ENCODE assay signal across 8 cellular contexts in genomic region chr9:81737871-81738507, GRCh38. TPM values are rescaled to one million over a fixed set of nuclear protein-coding genes. Genes with fewer than 3 reads are reported as not detected.
DNase-seq lines count a peak whose midpoint lies in the region; ATAC-seq and TF ChIP-seq lines count a peak whose summit lies in the region.

No MANE protein-coding gene starts in this region.

- H3K14ac ChIP-seq in H9 (ENCODE audit: insufficient read depth, low read length) = no peak overlapping the region

- no peaks in the 10 kb centered on the region for H3K36me3 Mint-ChIP-seq in stimulated activated effector memory CD8-positive, alpha-beta T cell treated with anti-CD3 and anti-CD28 coated beads, Interleukin-12 subunit alpha, Interleukin-12 subunit beta, amount 100 ng/mL, for 72 hours
- no peaks in the 10 kb centered on the region; a peak in 2 of 7 replicates for H3K36me3 Mint-ChIP-seq in H9 (ENCODE audit: insufficient read depth in 1 of 3, low read depth in 3 of 3)
- H3K36me3 Mint-ChIP-seq in activated naive CD4-positive, alpha-beta T cell treated with anti-CD3 and anti-CD28 coated beads, Interleukin-2, amount 50 U/mL, for 72 hours = peaks cover 0 to 13% of the 10 kb centered on the region in 2 donors

- WGBS in H9 (ENCODE audit: extremely low coverage, insufficient read length, low lambda C conversion rate) = no CpG with 5 or more reads among the region's 6 CpGs

- peak; percentile 57 for DNase-seq in BE2C
- DNase-seq in adipocyte (ENCODE audit: low read depth) = peak; percentile 59
- peak; percentile 10 for DNase-seq in medulla oblongata (ENCODE audit: extremely low spot score)
- DNase-seq in stimulated activated effector memory CD8-positive, alpha-beta T cell treated with anti-CD3 and anti-CD28 coated beads, Interleukin-12 subunit alpha, Interleukin-12 subunit beta, amount 100 ng/mL, for 72 hours (ENCODE audit: low spot score in 2 of 2) = no peak
- DNase-seq in H9 = no peak
- DNase-seq in activated naive CD4-positive, alpha-beta T cell treated with anti-CD3 and anti-CD28 coated beads, Interleukin-2, amount 50 U/mL, for 72 hours (ENCODE audit: low spot score in 2 of 2) = no peak

- H3K27me3 Mint-ChIP-seq in H9 (ENCODE audit: low read depth) = no peaks in the 10 kb centered on the region; the same call in 1 of the 2 replicates

- no peak overlapping the region for H2AFZ ChIP-seq in H9 (ENCODE audit: low read length)

- no peak overlapping the region for H3K4me2 ChIP-seq in H9 (ENCODE audit: insufficient read depth, insufficient read length, low read length)

- no peak overlapping the region for H3T11ph ChIP-seq in H9 (ENCODE audit: low read length)

- no peaks in the 10 kb centered on the region for H3K36me3 ChIP-seq in BE2C
- no peaks in the 10 kb centered on the region for H3K36me3 ChIP-seq in adipocyte (ENCODE audit: control insufficient read depth, insufficient read depth, low read length, severe bottlenecking)

- H4K8ac ChIP-seq in H9 (replicated peaks; ENCODE audit: insufficient read length, low read depth, low read length) = no peak overlapping the region

- no peaks in the 10 kb centered on the region for H4K20me1 ChIP-seq in H9 (ENCODE audit: control insufficient read depth, insufficient read depth, insufficient read length)

- H2BK15ac ChIP-seq in H9 (ENCODE audit: low read depth, low read length) = no peak overlapping the region

- no peak overlapping the region for H3K4me3 ChIP-seq in BE2C (ENCODE audit: low read depth, low read length)
- H3K4me3 ChIP-seq in adipocyte (ENCODE audit: low read length) = peak overlapping the region; percentile 49

- no peak overlapping the region for H3K27ac Mint-ChIP-seq in stimulated activated effector memory CD8-positive, alpha-beta T cell treated with anti-CD3 and anti-CD28 coated beads, Interleukin-12 subunit alpha, Interleukin-12 subunit beta, amount 100 ng/mL, for 72 hours
- peak overlapping the region in 1 of 3 experiments; percentile 50; a peak in 2 of 7 replicates for H3K27ac Mint-ChIP-seq in H9
- no peak overlapping the region for H3K27ac Mint-ChIP-seq in activated naive CD4-positive, alpha-beta T cell treated with anti-CD3 and anti-CD28 coated beads, Interleukin-2, amount 50 U/mL, for 72 hours

- no peak overlapping the region for H3K56ac ChIP-seq in H9 (ENCODE audit: insufficient read length, low read depth, low read length)

- no peak overlapping the region for H3K4ac ChIP-seq in H9 (ENCODE audit: low read depth, low read length)

- H2BK120ac ChIP-seq in H9 (ENCODE audit: low read depth, low read length, poor library complexity, severe bottlenecking) = no peak overlapping the region

- H3K79me2 ChIP-seq in H9 (ENCODE audit: insufficient read depth, low read length) = no peaks in the 10 kb centered on the region

- no peak overlapping the region for H2BK5ac ChIP-seq in H9 (ENCODE audit: insufficient read length, low read length)

- no peaks in the 10 kb centered on the region for H3K4me1 Mint-ChIP-seq in stimulated activated effector memory CD8-positive, alpha-beta T cell treated with anti-CD3 and anti-CD28 coated beads, Interleukin-12 subunit alpha, Interleukin-12 subunit beta, amount 100 ng/mL, for 72 hours
- H3K4me1 Mint-ChIP-seq in H9 = peaks cover 9 to 10% of the 10 kb centered on the region in 2 experiments

- H3K4me1 ChIP-seq in BE2C (0 out of 2 replicates have a peak, but pooled peaks cover 5% of the 10 kb centered on the region), adipocyte (ENCODE audit: control insufficient read depth, insufficient read depth, low read length) (peaks cover 20% of the 10 kb centered on the region), H9 (ENCODE audit: insufficient read depth, low read length) (peaks cover 5% of the 10 kb centered on the region; the same call in 1 of the 2 replicates)

- H3K27me3 ChIP-seq in BE2C (no peaks in the 10 kb centered on the region), adipocyte (replicated peaks; ENCODE audit: control insufficient read depth, insufficient read depth, low read length) (no peaks in the 10 kb centered on the region), H9 (ENCODE audit: insufficient read depth, low read length) (no peaks in the 10 kb centered on the region)

- H4K91ac ChIP-seq in H9 (ENCODE audit: insufficient read length, low read depth, low read length) = no peak overlapping the region

- peaks cover 9% of the 10 kb centered on the region for H3K9me3 Mint-ChIP-seq in stimulated activated effector memory CD8-positive, alpha-beta T cell treated with anti-CD3 and anti-CD28 coated beads, Interleukin-12 subunit alpha, Interleukin-12 subunit beta, amount 100 ng/mL, for 72 hours
- peaks cover 2% of the 10 kb centered on the region in 2 experiments; a peak in 3 of 5 replicates for H3K9me3 Mint-ChIP-seq in H9
- H3K9me3 Mint-ChIP-seq in activated naive CD4-positive, alpha-beta T cell treated with anti-CD3 and anti-CD28 coated beads, Interleukin-2, amount 50 U/mL, for 72 hours = peaks cover 0 to 12% of the 10 kb centered on the region in 2 donors

- no peak overlapping the region for H3K27ac ChIP-seq in H9 (ENCODE audit: insufficient read length, low read depth, low read length)

- H3K18ac ChIP-seq in H9 (ENCODE audit: insufficient read length, low read depth, low read length) = no peak overlapping the region

- H2AK5ac ChIP-seq in H9 (ENCODE audit: insufficient read length, low read length) = no peak overlapping the region

- H3K79me1 ChIP-seq in H9 (ENCODE audit: insufficient read depth, low read depth, low read length, poor library complexity, severe bottlenecking) = no peaks in the 10 kb centered on the region

- no peak overlapping the region for H3K23ac ChIP-seq in H9 (ENCODE audit: insufficient read length, low read depth, low read length)

- no peaks in the 10 kb centered on the region for H3K9me3 ChIP-seq in BE2C
- H3K9me3 ChIP-seq in adipocyte (ENCODE audit: control insufficient read depth, low read length) = peaks cover 14% of the 10 kb centered on the region
- H3K9me3 ChIP-seq in H9 (ENCODE audit: control insufficient read depth, low read depth, low read length) = no peaks in the 10 kb centered on the region

- no peak overlapping the region for H2BK20ac ChIP-seq in H9 (ENCODE audit: low read depth, low read length, poor library complexity, severe bottlenecking)

- H3K4me3 Mint-ChIP-seq in stimulated activated effector memory CD8-positive, alpha-beta T cell treated with anti-CD3 and anti-CD28 coated beads, Interleukin-12 subunit alpha, Interleukin-12 subunit beta, amount 100 ng/mL, for 72 hours = no peak overlapping the region
- H3K4me3 Mint-ChIP-seq in H9 = no peak overlapping the region

- ATAC-seq in HG03175 (IDR thresholded peaks at IDR 0.05; ENCODE audit: unreplicated experiment) (peak; percentile 70), GM19463 (IDR thresholded peaks at IDR 0.05; ENCODE audit: unreplicated experiment) (no peak)
- no peak for ATAC-seq in stimulated activated effector memory CD8-positive, alpha-beta T cell treated with anti-CD3 and anti-CD28 coated beads, Interleukin-12 subunit alpha, Interleukin-12 subunit beta, amount 100 ng/mL, for 72 hours
- ATAC-seq in activated naive CD4-positive, alpha-beta T cell treated with anti-CD3 and anti-CD28 coated beads, Interleukin-2, amount 50 U/mL, for 72 hours = no peak

- no peak overlapping the region for H4K5ac ChIP-seq in H9 (ENCODE audit: insufficient read length, low read depth, low read length)

- TF ChIP-seq CTCF in BE2C (IDR thresholded peaks at IDR 0.05; ENCODE audit: low read depth, low read length) = no peak
- no peak for TF ChIP-seq CTCF in H9 (conservative IDR thresholded peaks at IDR 0.05)

- peak overlapping the region; percentile 52 for H3K9ac ChIP-seq in adipocyte (ENCODE audit: low read length)
- H3K9ac ChIP-seq in H9 (ENCODE audit: extremely low read depth, insufficient read length, low read length) = no peak overlapping the region

- no peak overlapping the region for H2BK12ac ChIP-seq in H9 (ENCODE audit: insufficient read length, low read depth, low read length)

- H3K23me2 ChIP-seq in H9 (ENCODE audit: insufficient read length, low read depth, low read length, poor library complexity, severe bottlenecking) = no peaks in the 10 kb centered on the region

RNA-seq across cellular contexts. Expression of gene TLE1, which starts 48.6 kb away (rescaled TPM):
- 41.7 TPM for polyA plus RNA-seq in BE2C (2012; ENCODE audit: insufficient read depth, insufficient read length, low read depth)
- total RNA-seq in H9 (2021) = 75.1 and 79.3 TPM in 2 replicates
- total RNA-seq in activated naive CD4-positive, alpha-beta T cell treated with anti-CD3 and anti-CD28 coated beads, Interleukin-2, amount 50 U/mL, for 72 hours = under 1 TPM; 0.20 to 0.33 TPM

Comparison
In these comparisons a context has a peak if more than half of its experiments do, and no peak if none do; other contexts are left out.
1. DNase-seq: peak in BE2C (single experiment), adipocyte (single experiment) and medulla oblongata (single experiment); none in stimulated activated effector memory CD8-positive, alpha-beta T cell treated with anti-CD3 and anti-CD28 coated beads, Interleukin-12 subunit alpha, Interleukin-12 subunit beta, amount 100 ng/mL, for 72 hours (0 of 2), H9 (single experiment) and activated naive CD4-positive, alpha-beta T cell treated with anti-CD3 and anti-CD28 coated beads, Interleukin-2, amount 50 U/mL, for 72 hours (0 of 2).
2. RNA of gene TLE1, which starts 48.6 kb away (total RNA-seq): 75.1 to 79.3 TPM in H9; 0.20 to 0.33 TPM in activated naive CD4-positive, alpha-beta T cell treated with anti-CD3 and anti-CD28 coated beads, Interleukin-2, amount 50 U/mL, for 72 hours; every median in the first group is over 10 times any median in the second.